Comparison of ENCODE assay signal across 15 cellular contexts in genomic region chr4:87982446-87982845, GRCh38. TPM values are rescaled to one million over a fixed set of nuclear protein-coding genes. Genes with fewer than 3 reads are reported as not detected.
DNase-seq lines count a peak whose midpoint lies in the region; ATAC-seq, FAIRE-seq and TF ChIP-seq lines count a peak whose summit lies in the region.
"Had no signal": no experiment of that assay in that cellular context is flagged by ENCODE, and none has a peak within 500 bp of the region (broad histone marks: within the 10 kb centered on the region; RNA-seq: fewer than 3 reads in every experiment).

No MANE protein-coding gene starts in this region.

- no peaks in the 10 kb centered on the region for H3K27me3 ChIP-seq in lower lobe of right lung (ENCODE audit: low read depth)
- H3K27me3 ChIP-seq: BLaER1 had no signal

- intact Hi-C loops in lower lobe of right lung (cut with DNase I) = no loop called here

- no peak overlapping the region for H3K27ac ChIP-seq in lower lobe of right lung
- H3K27ac ChIP-seq: BLaER1, GM23248 had no signal

- H3K9me3 ChIP-seq in lower lobe of right lung = no peaks in the 10 kb centered on the region
- H3K9me3 ChIP-seq: BLaER1 had no signal

- no peaks in the 10 kb centered on the region for H3K36me3 ChIP-seq in lower lobe of right lung
- H3K36me3 ChIP-seq: BLaER1 had no signal

- peak; percentile 40 for FAIRE-seq in urothelium cell line (lab: Jason Lieb, UNC)
- FAIRE-seq: GM12891, K562 had no signal

- H3K4me3 ChIP-seq in lower lobe of right lung = no peak overlapping the region
- H3K4me3 ChIP-seq: BLaER1, GM23248, K562 had no signal

- H3K4me1 ChIP-seq in lower lobe of right lung = no peaks in the 10 kb centered on the region
- H3K4me1 ChIP-seq: BLaER1 had no signal

- TF ChIP-seq CTCF in lower lobe of right lung (IDR thresholded peaks at IDR 0.05) = no peak

- ATAC-seq in GM18907 (IDR thresholded peaks at IDR 0.05; ENCODE audit: unreplicated experiment) = peak; percentile 9
- ATAC-seq in lower lobe of right lung = no peak
- ATAC-seq in GM21529 (IDR thresholded peaks at IDR 0.05; ENCODE audit: unreplicated experiment) = no peak
- ATAC-seq: K562 had no signal

- DNase-seq in amniotic epithelial cell (ENCODE audit: low read depth) = peak; percentile 27
- DNase-seq in kidney tubule cell (ENCODE audit: low spot score) = peak; percentile 78
- DNase-seq in urothelium cell line (ENCODE audit: low spot score) = no peak
- no peak for DNase-seq in lower lobe of right lung
- DNase-seq in retina = no peak
- DNase-seq: GM23248, NCI-H1092, NCI-H2107, NCI-H226, NCI-H526 had no signal

RNA-seq across cellular contexts. Expression of gene SPP1, which starts 6.9 kb away (rescaled TPM):
- 8.0 TPM for total RNA-seq in lower lobe of right lung

RNA-seq across cellular contexts. Expression of gene PKD2, which starts 25.0 kb away (rescaled TPM):
- 21.4 TPM for total RNA-seq in lower lobe of right lung

Comparison
In these comparisons a context has a peak if more than half of its experiments do, and no peak if none do; other contexts are left out.
1. DNase-seq: peak in amniotic epithelial cell (single experiment) and kidney tubule cell (single experiment); none in urothelium cell line (single experiment), lower lobe of right lung (single experiment) and retina (single experiment).